Comparison of ENCODE assay signal across 9 cellular contexts in genomic region chr10:3778708-3779108, GRCh38. TPM values are rescaled to one million over a fixed set of nuclear protein-coding genes. Genes with fewer than 3 reads are reported as not detected.
DNase-seq lines count a peak whose midpoint lies in the region; TF ChIP-seq lines count a peak whose summit lies in the region.
"Had no signal": no experiment of that assay in that cellular context is flagged by ENCODE, and none has a peak within 500 bp of the region (broad histone marks: within the 10 kb centered on the region; RNA-seq: fewer than 3 reads in every experiment).

No MANE protein-coding gene starts in this region.

- DNase-seq in CD14-positive monocyte (ENCODE audit: low spot score) (no peak), SK-MEL-5 (ENCODE audit: low read depth, low spot score) (peak; percentile 5), epithelial cell of esophagus (ENCODE audit: low read depth) (no peak), neural crest cell (ENCODE audit: low read depth, low spot score) (no peak), anterior cingulate cortex (lab: John Stamatoyannopoulos, UW) (no peak), KBM-7 (no peak), NCI-H82 (lab: John Stamatoyannopoulos, UW) (no peak), HuH-7.5 (ENCODE audit: low spot score) (no peak)
- DNase-seq: NCI-H510A treated with DMSO at 0.1 percent for 48 hours had no signal

- intact Hi-C loops in CD14-positive monocyte (cut with micrococcal nuclease) = loop anchor here in 1 of 2 donors (5.0 kb wide), 2 partner anchors 56 to 311 kb away; no protein-coding TSS in a partner anchor

- peak overlapping the region; percentile 43 to 99 (median 86) for H3K27ac Mint-ChIP-seq in CD14-positive monocyte
- H3K27ac Mint-ChIP-seq in neural crest cell (ENCODE audit: unreplicated experiment) = no peak overlapping the region

- peaks cover 0 to 8% (median 1%) of the 10 kb centered on the region in 7 donors for H3K9me3 Mint-ChIP-seq in CD14-positive monocyte
- no peaks in the 10 kb centered on the region for H3K9me3 Mint-ChIP-seq in neural crest cell

- peaks cover 88 to 99% of the 10 kb centered on the region in 2 donors for H3K36me3 Mint-ChIP-seq in CD14-positive monocyte
- peaks cover 40% of the 10 kb centered on the region for H3K36me3 Mint-ChIP-seq in neural crest cell (ENCODE audit: low read depth)

- peak overlapping the region; percentile 11 for H3K4me3 ChIP-seq in epithelial cell of esophagus (ENCODE audit: low read length)

- H3K27me3 Mint-ChIP-seq in CD14-positive monocyte (ENCODE audit: low read depth in 3 of 3) (peaks cover 0 to 4% (median 3%) of the 10 kb centered on the region in 3 donors), neural crest cell (ENCODE audit: low read depth) (no peaks in the 10 kb centered on the region)

- H3K4me3 Mint-ChIP-seq in CD14-positive monocyte (peak overlapping the region; percentile 57 to 62), neural crest cell (peak overlapping the region; percentile 56)

- TF ChIP-seq CTCF in CD14-positive monocyte (IDR thresholded peaks at IDR 0.05) = no peak
- TF ChIP-seq CTCF in epithelial cell of esophagus (IDR thresholded peaks at IDR 0.05; ENCODE audit: insufficient read depth, low read depth, low read length, missing control alignments) = no peak
- no peak for TF ChIP-seq CTCF in neural crest cell (conservative IDR thresholded peaks at IDR 0.05)

- in situ Hi-C loops in SK-MEL-5 (cut with HindIII; ENCODE audit: low pct_unique_long_range_greater_than_20kb, low sequenced_read_pairs) = no loop called here
- in situ Hi-C loops in KBM-7 (cut with MboI; ENCODE audit: low pct_unique_long_range_greater_than_20kb, low sequenced_read_pairs) = no loop called here

- H3K4me1 Mint-ChIP-seq in CD14-positive monocyte (peaks cover 70% of the 10 kb centered on the region), neural crest cell (peaks cover 46% of the 10 kb centered on the region)

RNA-seq across cellular contexts. Expression of gene KLF6, which starts 6.3 kb away (rescaled TPM):
- 100 to 1,000 TPM; 499 to 510 TPM for polyA plus RNA-seq in CD14-positive monocyte
- total RNA-seq in SK-MEL-5 (2014; rRNA removed; shearing (Covaris generic)) = 15.0 and 18.5 TPM in 2 replicates
- polyA plus RNA-seq in SK-MEL-5 (2015; cell fraction: cytosol; rRNA removed) = 34.5 and 48.0 TPM in 2 replicates
- 218 and 235 TPM in 2 replicates for polyA plus RNA-seq in SK-MEL-5 (2015; cell fraction: nucleus; rRNA removed)
- 38.6 and 40.2 TPM in 2 replicates for total RNA-seq in neural crest cell
